7 cellular contexts compared by ENCODE assay signal in genomic region chr1:44406761-44407429, GRCh38. TPM values are rescaled to one million over a fixed set of nuclear protein-coding genes. Genes with fewer than 3 reads are reported as not detected.
DNase-seq lines count a peak whose midpoint lies in the region; ATAC-seq lines count a peak whose summit lies in the region.

No MANE protein-coding gene starts in this region.

- peak; percentile 17 to 25 for ATAC-seq in activated T-cell treated with anti-CD3 and anti-CD28 coated beads, Interleukin-2, amount 50 U/mL, for 4 hours
- ATAC-seq in stimulated activated naive CD8-positive, alpha-beta T cell treated with anti-CD3 and anti-CD28 coated beads, Interleukin-15, Interleukin-2, amounts not matched to agents 100 U/mL and 50 U/mL, for 24 hours = peak; percentile 2
- no peak for ATAC-seq in GM19455 (IDR thresholded peaks at IDR 0.05; ENCODE audit: unreplicated experiment)

- peaks cover 28% of the 10 kb centered on the region for H3K27me3 Mint-ChIP-seq in IgD-negative memory B cell
- peaks cover 58% of the 10 kb centered on the region for H3K27me3 Mint-ChIP-seq in activated T-cell treated with anti-CD3 and anti-CD28 coated beads, Interleukin-2, amount 50 U/mL, for 4 hours (ENCODE audit: low read depth)

- in situ Hi-C loops in KBM-7 (cut with MboI; ENCODE audit: low pct_unique_long_range_greater_than_20kb, low sequenced_read_pairs) = no loop called here

- DNase-seq in activated T-cell treated with anti-CD3 and anti-CD28 coated beads, Interleukin-2, amount 50 U/mL, for 4 hours = no peak
- peak; percentile 31 for DNase-seq in iPS-NIHi7 (ENCODE audit: extremely low spot score)
- DNase-seq in stimulated activated naive CD8-positive, alpha-beta T cell treated with anti-CD3 and anti-CD28 coated beads, Interleukin-15, Interleukin-2, amounts not matched to agents 100 U/mL and 50 U/mL, for 24 hours = peak; percentile 42
- no peak for DNase-seq in SHP77 treated with DMSO at 0.1 percent for 48 hours (lab: John Stamatoyannopoulos, UW)
- DNase-seq in KBM-7 = no peak

- peaks cover 3% of the 10 kb centered on the region for H3K36me3 Mint-ChIP-seq in IgD-negative memory B cell
- H3K36me3 Mint-ChIP-seq in activated T-cell treated with anti-CD3 and anti-CD28 coated beads, Interleukin-2, amount 50 U/mL, for 4 hours (ENCODE audit: insufficient read depth) = no peaks in the 10 kb centered on the region

- H3K4me3 Mint-ChIP-seq in IgD-negative memory B cell = peak overlapping the region in 3 of 4 donors; percentile 76 to 95 (median 91)
- H3K4me3 Mint-ChIP-seq in activated T-cell treated with anti-CD3 and anti-CD28 coated beads, Interleukin-2, amount 50 U/mL, for 4 hours = peak overlapping the region; percentile 26

- peaks cover 13 to 29% (median 22%) of the 10 kb centered on the region in 3 donors for H3K4me1 Mint-ChIP-seq in IgD-negative memory B cell
- peaks cover 33% of the 10 kb centered on the region for H3K4me1 Mint-ChIP-seq in activated T-cell treated with anti-CD3 and anti-CD28 coated beads, Interleukin-2, amount 50 U/mL, for 4 hours (ENCODE audit: low read depth)

- peak overlapping the region in 2 of 3 donors; percentile 81 to 92 for H3K27ac Mint-ChIP-seq in IgD-negative memory B cell

- peaks cover 0 to 3% (median 0%) of the 10 kb centered on the region in 3 donors for H3K9me3 Mint-ChIP-seq in IgD-negative memory B cell
- no peaks in the 10 kb centered on the region for H3K9me3 Mint-ChIP-seq in activated T-cell treated with anti-CD3 and anti-CD28 coated beads, Interleukin-2, amount 50 U/mL, for 4 hours

RNA-seq across cellular contexts. Expression of gene RNF220, which starts 1.8 kb away (rescaled TPM):
- polyA plus RNA-seq in IgD-negative memory B cell = 101 TPM
- total RNA-seq in activated T-cell treated with anti-CD3 and anti-CD28 coated beads, Interleukin-2, amount 50 U/mL, for 4 hours = 100 to 1,000 TPM; 130 to 140 (median 139) TPM

RNA-seq across cellular contexts. Expression of gene ERI3, which starts 51.8 kb away (rescaled TPM):
- polyA plus RNA-seq in IgD-negative memory B cell = 41.6 TPM
- total RNA-seq in activated T-cell treated with anti-CD3 and anti-CD28 coated beads, Interleukin-2, amount 50 U/mL, for 4 hours = 10 to 100 TPM; 66.8 to 70.8 (median 70.3) TPM

Comparison
In these comparisons a context has a peak if more than half of its experiments do, and no peak if none do; other contexts are left out.
1. DNase-seq: peak in iPS-NIHi7 (single experiment) and stimulated activated naive CD8-positive, alpha-beta T cell treated with anti-CD3 and anti-CD28 coated beads, Interleukin-15, Interleukin-2, amounts not matched to agents 100 U/mL and 50 U/mL, for 24 hours (single experiment); none in activated T-cell treated with anti-CD3 and anti-CD28 coated beads, Interleukin-2, amount 50 U/mL, for 4 hours (single experiment), SHP77 treated with DMSO at 0.1 percent for 48 hours (single experiment) and KBM-7 (single experiment).